Comparison of ENCODE assay signal across 1 cellular context in the genomic region with DNA sequence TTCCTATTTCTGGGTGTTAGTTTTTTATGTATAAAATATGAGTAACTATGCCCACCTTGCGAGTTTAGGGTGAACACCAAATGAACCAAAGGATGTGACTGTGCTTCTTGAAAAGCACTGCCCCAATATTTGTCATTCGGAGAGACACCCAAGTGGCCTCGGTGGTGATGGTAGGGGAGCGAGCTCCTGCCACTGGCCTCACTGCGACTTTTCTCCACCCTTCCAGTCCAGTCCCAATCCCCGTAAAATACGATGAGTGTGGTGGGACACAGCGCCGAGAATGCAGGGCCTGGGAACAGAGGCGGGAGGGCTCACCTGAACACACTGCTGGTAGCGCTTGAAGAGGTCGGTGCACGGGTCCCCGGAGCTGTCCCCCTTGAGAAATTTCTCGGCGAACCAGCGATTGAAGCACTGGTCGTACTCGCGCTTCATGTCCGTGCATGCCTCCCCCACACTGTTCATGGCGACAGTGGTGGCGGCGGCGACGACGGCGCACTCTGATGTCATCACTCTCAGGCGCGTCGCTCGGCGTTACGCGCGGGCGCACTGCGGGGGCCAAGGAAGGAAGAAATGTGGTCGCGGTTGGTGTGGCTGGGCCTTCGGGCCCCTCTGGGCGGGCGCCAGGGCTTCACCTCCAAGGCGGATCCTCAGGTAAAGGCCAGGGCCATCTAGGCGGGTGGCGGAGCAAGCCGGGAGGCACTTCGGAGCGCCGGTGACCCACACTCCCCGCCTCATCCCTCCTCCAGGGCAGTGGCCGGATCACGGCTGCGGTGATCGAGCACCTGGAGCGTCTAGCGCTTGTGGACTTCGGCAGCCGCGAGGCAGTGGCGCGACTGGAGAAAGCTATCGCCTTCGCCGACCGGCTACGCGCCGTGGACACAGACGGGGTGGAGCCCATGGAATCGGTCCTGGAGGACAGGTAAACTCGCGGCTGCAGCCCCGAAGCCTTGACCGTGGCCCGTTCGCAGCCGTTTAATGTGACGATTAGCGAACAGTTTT.
A peak's percentile ranks its signal among the peaks of the same experiment; 100 is the strongest.
TF ChIP-seq lines count a peak whose summit lies in the region.

A gene with protein sequence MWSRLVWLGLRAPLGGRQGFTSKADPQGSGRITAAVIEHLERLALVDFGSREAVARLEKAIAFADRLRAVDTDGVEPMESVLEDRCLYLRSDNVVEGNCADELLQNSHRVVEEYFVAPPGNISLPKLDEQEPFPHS (plus strand): TSS at position 534 of the 999 bp plus-strand sequence. CDS start 37 bp downstream, at position 571.
A gene (minus strand): TSS at position 474 of the 999 bp plus-strand sequence. CDS start 12 bp downstream, at position 462.

TF ChIP-seq in HepG2, 621 proteins besides CTCF, POLR2A, EP300 and RAD21 (continued from another document and continues in another):
- peak; percentile 61 for TF ChIP-seq ZNF143 (CRISPR knock-in tag; IDR thresholded peaks at IDR 0.05)
- TF ChIP-seq, protein P1, sequence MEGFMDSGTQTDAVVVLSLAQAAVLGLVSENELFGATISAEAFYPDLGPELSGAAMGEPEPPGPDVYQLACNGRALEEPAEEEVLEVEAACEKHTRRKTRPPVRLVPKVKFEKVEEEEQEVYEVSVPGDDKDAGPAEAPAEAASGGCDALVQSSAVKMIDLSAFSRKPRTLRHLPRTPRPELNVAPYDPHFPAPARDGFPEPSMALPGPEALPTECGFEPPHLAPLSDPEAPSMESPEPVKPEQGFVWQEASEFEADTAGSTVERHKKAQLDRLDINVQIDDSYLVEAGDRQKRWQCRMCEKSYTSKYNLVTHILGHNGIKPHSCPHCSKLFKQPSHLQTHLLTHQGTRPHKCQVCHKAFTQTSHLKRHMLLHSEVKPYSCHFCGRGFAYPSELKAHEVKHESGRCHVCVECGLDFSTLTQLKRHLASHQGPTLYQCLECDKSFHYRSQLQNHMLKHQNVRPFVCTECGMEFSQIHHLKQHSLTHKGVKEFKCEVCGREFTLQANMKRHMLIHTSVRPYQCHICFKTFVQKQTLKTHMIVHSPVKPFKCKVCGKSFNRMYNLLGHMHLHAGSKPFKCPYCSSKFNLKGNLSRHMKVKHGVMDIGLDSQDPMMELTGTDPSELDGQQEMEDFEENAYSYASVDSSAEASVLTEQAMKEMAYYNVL (CRISPR knock-in tag; IDR thresholded peaks at IDR 0.05; ENCODE audit: borderline replicate concordance): peak; percentile 75
- TF ChIP-seq DR1 (CRISPR knock-in tag; IDR thresholded peaks at IDR 0.05): peak; percentile 65
- 0 out of 2 replicates have a peak, but pooled peaks have one; percentile 17 for TF ChIP-seq NR1H2 (CRISPR knock-in tag; IDR thresholded peaks at IDR 0.05; ENCODE audit: borderline replicate concordance, low read depth)
- no peak for TF ChIP-seq ATF7 (IDR thresholded peaks at IDR 0.05)
- peak; percentile 82 for TF ChIP-seq ATF7 (CRISPR knock-in tag; IDR thresholded peaks at IDR 0.05)
- TF ChIP-seq ZNF234 (CRISPR knock-in tag; conservative IDR thresholded peaks at IDR 0.05): no peak
- peak; percentile 92 for TF ChIP-seq ZFP90 (CRISPR knock-in tag; IDR thresholded peaks at IDR 0.05; ENCODE audit: borderline replicate concordance)
- TF ChIP-seq, protein P2, sequence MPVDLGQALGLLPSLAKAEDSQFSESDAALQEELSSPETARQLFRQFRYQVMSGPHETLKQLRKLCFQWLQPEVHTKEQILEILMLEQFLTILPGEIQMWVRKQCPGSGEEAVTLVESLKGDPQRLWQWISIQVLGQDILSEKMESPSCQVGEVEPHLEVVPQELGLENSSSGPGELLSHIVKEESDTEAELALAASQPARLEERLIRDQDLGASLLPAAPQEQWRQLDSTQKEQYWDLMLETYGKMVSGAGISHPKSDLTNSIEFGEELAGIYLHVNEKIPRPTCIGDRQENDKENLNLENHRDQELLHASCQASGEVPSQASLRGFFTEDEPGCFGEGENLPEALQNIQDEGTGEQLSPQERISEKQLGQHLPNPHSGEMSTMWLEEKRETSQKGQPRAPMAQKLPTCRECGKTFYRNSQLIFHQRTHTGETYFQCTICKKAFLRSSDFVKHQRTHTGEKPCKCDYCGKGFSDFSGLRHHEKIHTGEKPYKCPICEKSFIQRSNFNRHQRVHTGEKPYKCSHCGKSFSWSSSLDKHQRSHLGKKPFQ (CRISPR knock-in tag; IDR thresholded peaks at IDR 0.05; ENCODE audit: insufficient replicate concordance): peak; percentile 50
- TF ChIP-seq, protein P3, sequence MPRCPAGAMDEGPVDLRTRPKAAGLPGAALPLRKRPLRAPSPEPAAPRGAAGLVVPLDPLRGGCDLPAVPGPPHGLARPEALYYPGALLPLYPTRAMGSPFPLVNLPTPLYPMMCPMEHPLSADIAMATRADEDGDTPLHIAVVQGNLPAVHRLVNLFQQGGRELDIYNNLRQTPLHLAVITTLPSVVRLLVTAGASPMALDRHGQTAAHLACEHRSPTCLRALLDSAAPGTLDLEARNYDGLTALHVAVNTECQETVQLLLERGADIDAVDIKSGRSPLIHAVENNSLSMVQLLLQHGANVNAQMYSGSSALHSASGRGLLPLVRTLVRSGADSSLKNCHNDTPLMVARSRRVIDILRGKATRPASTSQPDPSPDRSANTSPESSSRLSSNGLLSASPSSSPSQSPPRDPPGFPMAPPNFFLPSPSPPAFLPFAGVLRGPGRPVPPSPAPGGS (CRISPR knock-in tag; IDR thresholded peaks at IDR 0.05): peak; percentile 68; the same call in 1 of the 2 replicates
- TF ChIP-seq TSC22D2 (CRISPR knock-in tag; IDR thresholded peaks at IDR 0.05; ENCODE audit: borderline replicate concordance): peak; percentile 94; the same call in 1 of the 2 replicates
- TF ChIP-seq, protein P4, sequence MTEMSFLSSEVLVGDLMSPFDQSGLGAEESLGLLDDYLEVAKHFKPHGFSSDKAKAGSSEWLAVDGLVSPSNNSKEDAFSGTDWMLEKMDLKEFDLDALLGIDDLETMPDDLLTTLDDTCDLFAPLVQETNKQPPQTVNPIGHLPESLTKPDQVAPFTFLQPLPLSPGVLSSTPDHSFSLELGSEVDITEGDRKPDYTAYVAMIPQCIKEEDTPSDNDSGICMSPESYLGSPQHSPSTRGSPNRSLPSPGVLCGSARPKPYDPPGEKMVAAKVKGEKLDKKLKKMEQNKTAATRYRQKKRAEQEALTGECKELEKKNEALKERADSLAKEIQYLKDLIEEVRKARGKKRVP (CRISPR knock-in tag; IDR thresholded peaks at IDR 0.05): peak in 1 of 2 experiments; percentile 85; a peak in 2 of 4 replicates
- TF ChIP-seq ZNF564 (CRISPR knock-in tag; IDR thresholded peaks at IDR 0.05): peak; percentile 57
- peak; percentile 32; the same call in 1 of the 2 replicates for TF ChIP-seq ZNF552 (CRISPR knock-in tag; IDR thresholded peaks at IDR 0.05; ENCODE audit: borderline replicate concordance)
- no peak; the same call in 1 of the 2 replicates for TF ChIP-seq ZNF431 (CRISPR knock-in tag; IDR thresholded peaks at IDR 0.05; ENCODE audit: borderline replicate concordance, low read depth)
- TF ChIP-seq SMAD3 (CRISPR knock-in tag; IDR thresholded peaks at IDR 0.05): peak; percentile 90
- TF ChIP-seq, protein P5, sequence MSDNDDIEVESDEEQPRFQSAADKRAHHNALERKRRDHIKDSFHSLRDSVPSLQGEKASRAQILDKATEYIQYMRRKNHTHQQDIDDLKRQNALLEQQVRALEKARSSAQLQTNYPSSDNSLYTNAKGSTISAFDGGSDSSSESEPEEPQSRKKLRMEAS (IDR thresholded peaks at IDR 0.05): peak; percentile 98
- TF ChIP-seq ZSCAN9 (CRISPR knock-in tag; IDR thresholded peaks at IDR 0.05; ENCODE audit: borderline replicate concordance): peak; percentile 57; the same call in 1 of the 2 replicates
- TF ChIP-seq, protein P6, sequence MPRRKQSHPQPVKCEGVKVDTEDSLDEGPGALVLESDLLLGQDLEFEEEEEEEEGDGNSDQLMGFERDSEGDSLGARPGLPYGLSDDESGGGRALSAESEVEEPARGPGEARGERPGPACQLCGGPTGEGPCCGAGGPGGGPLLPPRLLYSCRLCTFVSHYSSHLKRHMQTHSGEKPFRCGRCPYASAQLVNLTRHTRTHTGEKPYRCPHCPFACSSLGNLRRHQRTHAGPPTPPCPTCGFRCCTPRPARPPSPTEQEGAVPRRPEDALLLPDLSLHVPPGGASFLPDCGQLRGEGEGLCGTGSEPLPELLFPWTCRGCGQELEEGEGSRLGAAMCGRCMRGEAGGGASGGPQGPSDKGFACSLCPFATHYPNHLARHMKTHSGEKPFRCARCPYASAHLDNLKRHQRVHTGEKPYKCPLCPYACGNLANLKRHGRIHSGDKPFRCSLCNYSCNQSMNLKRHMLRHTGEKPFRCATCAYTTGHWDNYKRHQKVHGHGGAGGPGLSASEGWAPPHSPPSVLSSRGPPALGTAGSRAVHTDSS (CRISPR knock-in tag; conservative IDR thresholded peaks at IDR 0.05): no peak
- peak; percentile 77 for TF ChIP-seq HNRNPLL (IDR thresholded peaks at IDR 0.05; ENCODE audit: low read depth, low read length, poor library complexity, severe bottlenecking)
- peak; percentile 96 for TF ChIP-seq TAF1 (CRISPR knock-in tag; IDR thresholded peaks at IDR 0.05)
- TF ChIP-seq, protein P7, sequence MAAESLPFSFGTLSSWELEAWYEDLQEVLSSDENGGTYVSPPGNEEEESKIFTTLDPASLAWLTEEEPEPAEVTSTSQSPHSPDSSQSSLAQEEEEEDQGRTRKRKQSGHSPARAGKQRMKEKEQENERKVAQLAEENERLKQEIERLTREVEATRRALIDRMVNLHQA (CRISPR knock-in tag; IDR thresholded peaks at IDR 0.05): no peak
- TF ChIP-seq, protein P8, sequence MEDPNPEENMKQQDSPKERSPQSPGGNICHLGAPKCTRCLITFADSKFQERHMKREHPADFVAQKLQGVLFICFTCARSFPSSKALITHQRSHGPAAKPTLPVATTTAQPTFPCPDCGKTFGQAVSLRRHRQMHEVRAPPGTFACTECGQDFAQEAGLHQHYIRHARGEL (CRISPR knock-in tag; IDR thresholded peaks at IDR 0.05): no peak
- TF ChIP-seq, protein P9, sequence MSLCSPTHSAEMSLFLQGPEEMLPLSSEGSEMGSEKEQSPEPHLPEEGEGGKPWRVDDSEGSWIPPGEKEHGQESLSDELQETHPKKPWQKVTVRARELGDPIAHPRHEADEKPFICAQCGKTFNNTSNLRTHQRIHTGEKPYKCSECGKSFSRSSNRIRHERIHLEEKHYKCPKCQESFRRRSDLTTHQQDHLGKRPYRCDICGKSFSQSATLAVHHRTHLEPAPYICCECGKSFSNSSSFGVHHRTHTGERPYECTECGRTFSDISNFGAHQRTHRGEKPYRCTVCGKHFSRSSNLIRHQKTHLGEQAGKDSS (CRISPR knock-in tag; IDR thresholded peaks at IDR 0.05; ENCODE audit: borderline replicate concordance, low read depth): peak; percentile 97; the same call in 1 of the 2 replicates
- TF ChIP-seq DNMT3B (CRISPR knock-in tag; conservative IDR thresholded peaks at IDR 0.05): no peak
- TF ChIP-seq ZNF382 (CRISPR knock-in tag; IDR thresholded peaks at IDR 0.05; ENCODE audit: borderline replicate concordance): no peak
- no peak for TF ChIP-seq GFI1 (CRISPR knock-in tag; IDR thresholded peaks at IDR 0.05; ENCODE audit: borderline replicate concordance)
- peak; percentile 89 for TF ChIP-seq GATA4 (IDR thresholded peaks at IDR 0.05; ENCODE audit: borderline replicate concordance, low read depth)
- TF ChIP-seq MIER2 (CRISPR knock-in tag; IDR thresholded peaks at IDR 0.05): peak; percentile 53
- TF ChIP-seq, protein P10, sequence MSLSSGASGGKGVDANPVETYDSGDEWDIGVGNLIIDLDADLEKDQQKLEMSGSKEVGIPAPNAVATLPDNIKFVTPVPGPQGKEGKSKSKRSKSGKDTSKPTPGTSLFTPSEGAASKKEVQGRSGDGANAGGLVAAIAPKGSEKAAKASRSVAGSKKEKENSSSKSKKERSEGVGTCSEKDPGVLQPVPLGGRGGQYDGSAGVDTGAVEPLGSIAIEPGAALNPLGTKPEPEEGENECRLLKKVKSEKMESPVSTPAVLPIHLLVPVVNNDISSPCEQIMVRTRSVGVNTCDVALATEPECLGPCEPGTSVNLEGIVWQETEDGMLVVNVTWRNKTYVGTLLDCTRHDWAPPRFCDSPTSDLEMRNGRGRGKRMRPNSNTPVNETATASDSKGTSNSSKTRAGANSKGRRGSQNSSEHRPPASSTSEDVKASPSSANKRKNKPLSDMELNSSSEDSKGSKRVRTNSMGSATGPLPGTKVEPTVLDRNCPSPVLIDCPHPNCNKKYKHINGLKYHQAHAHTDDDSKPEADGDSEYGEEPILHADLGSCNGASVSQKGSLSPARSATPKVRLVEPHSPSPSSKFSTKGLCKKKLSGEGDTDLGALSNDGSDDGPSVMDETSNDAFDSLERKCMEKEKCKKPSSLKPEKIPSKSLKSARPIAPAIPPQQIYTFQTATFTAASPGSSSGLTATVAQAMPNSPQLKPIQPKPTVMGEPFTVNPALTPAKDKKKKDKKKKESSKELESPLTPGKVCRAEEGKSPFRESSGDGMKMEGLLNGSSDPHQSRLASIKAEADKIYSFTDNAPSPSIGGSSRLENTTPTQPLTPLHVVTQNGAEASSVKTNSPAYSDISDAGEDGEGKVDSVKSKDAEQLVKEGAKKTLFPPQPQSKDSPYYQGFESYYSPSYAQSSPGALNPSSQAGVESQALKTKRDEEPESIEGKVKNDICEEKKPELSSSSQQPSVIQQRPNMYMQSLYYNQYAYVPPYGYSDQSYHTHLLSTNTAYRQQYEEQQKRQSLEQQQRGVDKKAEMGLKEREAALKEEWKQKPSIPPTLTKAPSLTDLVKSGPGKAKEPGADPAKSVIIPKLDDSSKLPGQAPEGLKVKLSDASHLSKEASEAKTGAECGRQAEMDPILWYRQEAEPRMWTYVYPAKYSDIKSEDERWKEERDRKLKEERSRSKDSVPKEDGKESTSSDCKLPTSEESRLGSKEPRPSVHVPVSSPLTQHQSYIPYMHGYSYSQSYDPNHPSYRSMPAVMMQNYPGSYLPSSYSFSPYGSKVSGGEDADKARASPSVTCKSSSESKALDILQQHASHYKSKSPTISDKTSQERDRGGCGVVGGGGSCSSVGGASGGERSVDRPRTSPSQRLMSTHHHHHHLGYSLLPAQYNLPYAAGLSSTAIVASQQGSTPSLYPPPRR (CRISPR knock-in tag; IDR thresholded peaks at IDR 0.05; ENCODE audit: borderline replicate concordance): peak; percentile 72
- peak; percentile 57 for TF ChIP-seq NFYC (CRISPR knock-in tag; IDR thresholded peaks at IDR 0.05)
- TF ChIP-seq FOXP1 (IDR thresholded peaks at IDR 0.05): no peak
- TF ChIP-seq FOXP1 (CRISPR knock-in tag; IDR thresholded peaks at IDR 0.05): peak; percentile 35; the same call in 1 of the 2 replicates
- 0 out of 2 replicates have a peak, but pooled peaks have one; percentile 28 for TF ChIP-seq EEA1 (CRISPR knock-in tag; IDR thresholded peaks at IDR 0.05; ENCODE audit: borderline replicate concordance)
- TF ChIP-seq ZKSCAN1 (IDR thresholded peaks at IDR 0.05; ENCODE audit: low read length): peak; percentile 77; the same call in 1 of the 2 replicates
